In genomic region chr2:95445317-95445716, GRCh38 we compare ENCODE assay signal across 14 cellular contexts. TPM values are rescaled to one million over a fixed set of nuclear protein-coding genes. Genes with fewer than 3 reads are reported as not detected.
"Had no signal": no experiment of that assay in that cellular context is flagged by ENCODE, and none has a peak within 500 bp of the region (broad histone marks: within the 10 kb centered on the region; RNA-seq: fewer than 3 reads in every experiment).

No MANE protein-coding gene starts in this region.

RNA-seq across cellular contexts. Expression of gene TRIM43B, which starts 39.2 kb away (rescaled TPM):
- total RNA-seq: activated B cell treated with CpG ODN at 0.5 μM for 24 hours; activated CD4-positive, alpha-beta memory T cell treated with anti-CD3 and anti-CD28 coated beads for 36 hours; activated CD4-positive, alpha-beta memory T cell treated with anti-CD3 and anti-CD28 coated beads, Interleukin-2, amount 10 ng/mL, durations not matched to agents 7 days and 5 days; activated CD4-positive, alpha-beta T cell treated with anti-CD3 and anti-CD28 coated beads for 36 hours; activated CD4-positive, alpha-beta T cell treated with anti-CD3 and anti-CD28 coated beads, Interleukin-2, amount 10 ng/mL, durations not matched to agents 24 days and 14 days; activated CD4-positive, alpha-beta T cell treated with anti-CD3 and anti-CD28 coated beads, Interleukin-2, amount 10 ng/mL, durations not matched to agents 7 days and 5 days; activated CD8-positive, alpha-beta memory T cell treated with anti-CD3 and anti-CD28 coated beads for 36 hours; activated CD8-positive, alpha-beta memory T cell treated with anti-CD3 and anti-CD28 coated beads, Interleukin-2, amount 10 ng/mL, durations not matched to agents 7 days and 5 days; activated CD8-positive, alpha-beta T cell treated with anti-CD3 and anti-CD28 coated beads for 36 hours; activated CD8-positive, alpha-beta T cell treated with anti-CD3 and anti-CD28 coated beads, Interleukin-2, amount 10 ng/mL, durations not matched to agents 7 days and 5 days; T-helper 1 cell treated with Interleukin-12 subunit alpha and Interleukin-12 subunit beta and Interleukin-4 antibody, amounts not matched to agents 30 ng/mL and 1 ng/mL, for 36 hours; T-helper 17 cell; T-helper 2 cell treated with Interferon-gamma antibody and Interleukin-4, amounts not matched to agents 100 ng/mL and 5 ng/mL, for 36 hours; WTC11 had no signal
